29 cellular contexts compared by ENCODE assay signal in the genomic region with DNA sequence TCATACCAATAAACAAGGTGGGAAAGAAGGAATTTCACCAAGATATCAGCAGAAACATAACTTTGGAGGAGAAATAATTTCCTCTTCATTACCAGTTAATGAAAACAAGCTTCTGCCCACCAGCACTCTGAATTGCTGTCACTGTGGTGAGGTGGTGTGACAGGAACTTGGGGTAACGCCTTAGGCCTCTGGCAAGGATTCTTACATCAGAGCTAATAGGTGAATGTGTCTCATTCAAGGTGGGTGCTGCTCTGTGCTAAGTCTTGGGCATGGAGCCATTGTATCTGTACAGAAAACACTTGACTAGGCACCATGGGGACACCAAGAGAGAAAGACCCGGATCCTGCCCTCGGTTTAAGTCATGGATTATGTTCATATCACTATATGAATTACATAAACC. TPM values are rescaled to one million over a fixed set of nuclear protein-coding genes. Genes with fewer than 3 reads are reported as not detected.
"Had no signal": no experiment of that assay in that cellular context is flagged by ENCODE, and none has a peak within 500 bp of the region (broad histone marks: within the 10 kb centered on the region; RNA-seq: fewer than 3 reads in every experiment).

No MANE protein-coding gene starts in this region.

- DNase-seq: activated CD4-positive, alpha-beta T cell treated with anti-CD3 and anti-CD28 coated beads, Interleukin-2, amount 10 ng/mL, durations not matched to agents 24 days and 14 days; activated CD4-positive, alpha-beta T cell treated with anti-CD3 and anti-CD28 coated beads, Interleukin-2, amount 50 U/mL, for 4 hours; activated CD8-positive, alpha-beta memory T cell treated with anti-CD3 and anti-CD28 coated beads, Interleukin-2, amount 50 U/mL, for 4 hours; activated CD8-positive, alpha-beta T cell treated with anti-CD3 and anti-CD28 coated beads for 36 hours; activated effector memory CD4-positive, alpha-beta T cell treated with Interleukin-2 at 50 U/mL for 16 hours; activated naive CD4-positive, alpha-beta T cell treated with anti-CD3 and anti-CD28 coated beads, Interleukin-2, amount 50 U/mL, for 16 hours; activated naive CD8-positive, alpha-beta T cell treated with anti-CD3 and anti-CD28 coated beads for 36 hours; activated T-cell treated with anti-CD3 and anti-CD28 coated beads, Interleukin-2, amount 50 U/mL, for 48 hours; amniotic stem cell; aorta; brain microvascular endothelial cell; NCI-H1092 treated with DMSO at 0.1 percent for 48 hours; NCI-H1417; NCI-H146; NCI-H187; NCI-H2029 treated with DMSO at 0.1 percent for 48 hours; NCI-H2107; NCI-H2171; NCI-H510A; NCI-H526; NCI-H748 treated with DMSO at 0.1 percent for 48 hours; NK-92 treated with Interleukin-12 subunit alpha and Interleukin-12 subunit beta, amount 100 ng/mL, for 24 hours; PC-9; SHP77; SJCRH30 had no signal

- H3K36me3 ChIP-seq: brain microvascular endothelial cell, SJCRH30 had no signal

- H3K27me3 ChIP-seq: SJCRH30 had no signal

- ATAC-seq: activated CD8-positive, alpha-beta T cell treated with anti-CD3 and anti-CD28 coated beads for 36 hours had no signal

- H2AFZ ChIP-seq: PC-9 had no signal

- H3K4me3 ChIP-seq: PC-9, SJCRH30, SK-N-MC had no signal

- H3K4me1 ChIP-seq: SJCRH30 had no signal

- H3K9me3 Mint-ChIP-seq: activated CD4-positive, alpha-beta T cell treated with anti-CD3 and anti-CD28 coated beads, Interleukin-2, amount 10 ng/mL, durations not matched to agents 24 days and 14 days; T-helper 2 cell treated with Interferon-gamma antibody and Interleukin-4, amounts not matched to agents 5 μg/mL and 100 μg/mL, for 36 hours had no signal

- H3K9me3 ChIP-seq: SJCRH30 had no signal

- H3K4me1 Mint-ChIP-seq: activated CD4-positive, alpha-beta T cell treated with anti-CD3 and anti-CD28 coated beads, Interleukin-2, amount 10 ng/mL, durations not matched to agents 24 days and 14 days; activated naive CD8-positive, alpha-beta T cell treated with anti-CD3 and anti-CD28 coated beads for 36 hours had no signal

- H3K27ac Mint-ChIP-seq: activated CD4-positive, alpha-beta T cell treated with anti-CD3 and anti-CD28 coated beads, Interleukin-2, amount 10 ng/mL, durations not matched to agents 24 days and 14 days; activated CD8-positive, alpha-beta T cell treated with anti-CD3 and anti-CD28 coated beads for 36 hours; activated naive CD8-positive, alpha-beta T cell treated with anti-CD3 and anti-CD28 coated beads for 36 hours; T-helper 2 cell treated with Interferon-gamma antibody and Interleukin-4, amounts not matched to agents 5 μg/mL and 100 μg/mL, for 36 hours had no signal

- H3K27ac ChIP-seq: brain microvascular endothelial cell, KMS-11, PC-9, SJCRH30, SK-N-MC had no signal

- H3K4me3 Mint-ChIP-seq: activated CD4-positive, alpha-beta T cell treated with anti-CD3 and anti-CD28 coated beads, Interleukin-2, amount 10 ng/mL, durations not matched to agents 24 days and 14 days; activated CD8-positive, alpha-beta T cell treated with anti-CD3 and anti-CD28 coated beads for 36 hours; activated naive CD8-positive, alpha-beta T cell treated with anti-CD3 and anti-CD28 coated beads for 36 hours; T-helper 2 cell treated with Interferon-gamma antibody and Interleukin-4, amounts not matched to agents 5 μg/mL and 100 μg/mL, for 36 hours had no signal

- H3K4me2 ChIP-seq: KMS-11, PC-9 had no signal

RNA-seq across cellular contexts. Expression of a gene that starts 8.3 kb away (rescaled TPM):
- total RNA-seq: activated CD4-positive, alpha-beta T cell treated with anti-CD3 and anti-CD28 coated beads, Interleukin-2, amount 10 ng/mL, durations not matched to agents 24 days and 14 days; activated CD8-positive, alpha-beta T cell treated with anti-CD3 and anti-CD28 coated beads for 36 hours; activated naive CD8-positive, alpha-beta T cell treated with anti-CD3 and anti-CD28 coated beads for 36 hours; T-helper 1 cell treated with Interleukin-12 subunit alpha and Interleukin-12 subunit beta and Interleukin-4 antibody, amounts not matched to agents 30 ng/mL and 1 ng/mL, for 36 hours had no signal
